In the genomic region with DNA sequence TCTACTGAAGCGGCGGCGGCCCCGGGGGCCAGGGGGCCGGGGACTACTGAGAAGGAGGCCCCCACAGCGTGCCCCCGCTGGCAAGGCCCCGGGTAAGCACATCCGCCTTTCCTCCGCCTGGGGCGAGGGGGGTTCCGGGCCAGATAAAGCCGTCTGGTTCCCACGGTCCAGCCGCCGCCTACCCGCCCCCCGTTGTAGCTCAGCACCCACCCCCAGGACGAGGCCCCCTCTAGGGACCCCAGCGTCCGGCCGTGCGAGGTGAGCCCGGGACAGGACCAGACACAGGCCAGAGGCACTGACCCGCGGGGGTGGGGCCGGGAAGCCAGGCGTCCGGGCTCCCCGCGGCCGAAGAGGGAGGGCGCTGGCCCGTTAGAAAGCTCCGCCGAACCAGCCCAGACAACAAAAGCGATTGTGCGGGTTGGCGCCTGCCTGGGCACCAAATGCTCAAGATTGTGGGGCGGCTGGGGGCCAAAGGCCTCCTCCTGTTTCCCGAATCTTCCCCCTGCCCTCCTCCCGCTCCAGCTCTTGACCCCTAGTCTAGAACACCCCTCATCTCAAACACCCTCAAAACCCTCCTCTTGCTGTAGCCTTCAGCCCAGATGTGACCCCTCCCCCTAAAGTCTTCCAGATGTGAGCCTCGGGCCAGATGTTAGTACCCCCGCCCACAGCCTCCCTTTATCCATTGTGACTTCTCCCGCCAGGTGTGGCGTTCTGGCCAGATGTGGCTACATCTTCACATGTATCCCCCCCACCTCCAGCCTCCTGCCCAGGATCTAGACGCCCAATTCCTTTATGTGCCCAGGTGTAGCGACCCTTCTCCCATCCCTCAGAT, we compare ENCODE assay signal across 1 cellular context.
A peak's percentile ranks its signal among the peaks of the same experiment; 100 is the strongest.
TF ChIP-seq lines count a peak whose summit lies in the region.

No MANE protein-coding gene starts in this region.

TF ChIP-seq in HEK293, 187 proteins besides CTCF, POLR2A, EP300 and RAD21 (continued from another document and continues in another):
- TF ChIP-seq, protein P1, sequence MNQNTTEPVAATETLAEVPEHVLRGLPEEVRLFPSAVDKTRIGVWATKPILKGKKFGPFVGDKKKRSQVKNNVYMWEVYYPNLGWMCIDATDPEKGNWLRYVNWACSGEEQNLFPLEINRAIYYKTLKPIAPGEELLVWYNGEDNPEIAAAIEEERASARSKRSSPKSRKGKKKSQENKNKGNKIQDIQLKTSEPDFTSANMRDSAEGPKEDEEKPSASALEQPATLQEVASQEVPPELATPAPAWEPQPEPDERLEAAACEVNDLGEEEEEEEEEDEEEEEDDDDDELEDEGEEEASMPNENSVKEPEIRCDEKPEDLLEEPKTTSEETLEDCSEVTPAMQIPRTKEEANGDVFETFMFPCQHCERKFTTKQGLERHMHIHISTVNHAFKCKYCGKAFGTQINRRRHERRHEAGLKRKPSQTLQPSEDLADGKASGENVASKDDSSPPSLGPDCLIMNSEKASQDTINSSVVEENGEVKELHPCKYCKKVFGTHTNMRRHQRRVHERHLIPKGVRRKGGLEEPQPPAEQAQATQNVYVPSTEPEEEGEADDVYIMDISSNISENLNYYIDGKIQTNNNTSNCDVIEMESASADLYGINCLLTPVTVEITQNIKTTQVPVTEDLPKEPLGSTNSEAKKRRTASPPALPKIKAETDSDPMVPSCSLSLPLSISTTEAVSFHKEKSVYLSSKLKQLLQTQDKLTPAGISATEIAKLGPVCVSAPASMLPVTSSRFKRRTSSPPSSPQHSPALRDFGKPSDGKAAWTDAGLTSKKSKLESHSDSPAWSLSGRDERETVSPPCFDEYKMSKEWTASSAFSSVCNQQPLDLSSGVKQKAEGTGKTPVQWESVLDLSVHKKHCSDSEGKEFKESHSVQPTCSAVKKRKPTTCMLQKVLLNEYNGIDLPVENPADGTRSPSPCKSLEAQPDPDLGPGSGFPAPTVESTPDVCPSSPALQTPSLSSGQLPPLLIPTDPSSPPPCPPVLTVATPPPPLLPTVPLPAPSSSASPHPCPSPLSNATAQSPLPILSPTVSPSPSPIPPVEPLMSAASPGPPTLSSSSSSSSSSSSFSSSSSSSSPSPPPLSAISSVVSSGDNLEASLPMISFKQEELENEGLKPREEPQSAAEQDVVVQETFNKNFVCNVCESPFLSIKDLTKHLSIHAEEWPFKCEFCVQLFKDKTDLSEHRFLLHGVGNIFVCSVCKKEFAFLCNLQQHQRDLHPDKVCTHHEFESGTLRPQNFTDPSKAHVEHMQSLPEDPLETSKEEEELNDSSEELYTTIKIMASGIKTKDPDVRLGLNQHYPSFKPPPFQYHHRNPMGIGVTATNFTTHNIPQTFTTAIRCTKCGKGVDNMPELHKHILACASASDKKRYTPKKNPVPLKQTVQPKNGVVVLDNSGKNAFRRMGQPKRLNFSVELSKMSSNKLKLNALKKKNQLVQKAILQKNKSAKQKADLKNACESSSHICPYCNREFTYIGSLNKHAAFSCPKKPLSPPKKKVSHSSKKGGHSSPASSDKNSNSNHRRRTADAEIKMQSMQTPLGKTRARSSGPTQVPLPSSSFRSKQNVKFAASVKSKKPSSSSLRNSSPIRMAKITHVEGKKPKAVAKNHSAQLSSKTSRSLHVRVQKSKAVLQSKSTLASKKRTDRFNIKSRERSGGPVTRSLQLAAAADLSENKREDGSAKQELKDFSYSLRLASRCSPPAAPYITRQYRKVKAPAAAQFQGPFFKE (tag by site-specific recombination; IDR thresholded peaks at IDR 0.05; ENCODE audit: borderline replicate concordance), result no peak
- TF ChIP-seq TRIM28 (IDR thresholded peaks at IDR 0.05; ENCODE audit: borderline replicate concordance, low read length) (no peak), OVOL3 (tag by site-specific recombination; IDR thresholded peaks at IDR 0.05) (no peak), ZEB2 (tag by site-specific recombination; IDR thresholded peaks at IDR 0.05) (peak; percentile 87; the same call in 1 of the 2 replicates), ZNF560 (tag by site-specific recombination; IDR thresholded peaks at IDR 0.05; ENCODE audit: borderline replicate concordance) (no peak), ZNF707 (tag by site-specific recombination; IDR thresholded peaks at IDR 0.05) (no peak), SALL2 (tag by site-specific recombination; IDR thresholded peaks at IDR 0.05; ENCODE audit: borderline replicate concordance) (no peak), ZNF335 (tag by site-specific recombination; conservative IDR thresholded peaks at IDR 0.05) (no peak), ZNF433 (tag by site-specific recombination; IDR thresholded peaks at IDR 0.05; ENCODE audit: low read depth) (no peak), ZNF701 (tag by site-specific recombination; IDR thresholded peaks at IDR 0.05) (no peak), TCF7L2 (IDR thresholded peaks at IDR 0.05; ENCODE audit: borderline replicate concordance, low read depth, low read length) (no peak), BCL11B (tag by site-specific recombination; IDR thresholded peaks at IDR 0.05; ENCODE audit: low read depth) (peak; percentile 38; the same call in 1 of the 2 replicates), ZNF391 (tag by site-specific recombination; IDR thresholded peaks at IDR 0.05; ENCODE audit: borderline replicate concordance, low read depth) (no peak), ZNF394 (tag by site-specific recombination; IDR thresholded peaks at IDR 0.05; ENCODE audit: borderline replicate concordance) (no peak), ZSCAN23 (tag by site-specific recombination; IDR thresholded peaks at IDR 0.05) (no peak), ZNF140 (tag by site-specific recombination; IDR thresholded peaks at IDR 0.05) (no peak), ZNF350 (tag by site-specific recombination; IDR thresholded peaks at IDR 0.05) (no peak), ZNF121 (tag by site-specific recombination; IDR thresholded peaks at IDR 0.05) (no peak), SP2 (tag by site-specific recombination; IDR thresholded peaks at IDR 0.05) (0 out of 2 replicates have a peak, but pooled peaks have one; percentile 0), PRDM1 (tag by site-specific recombination; IDR thresholded peaks at IDR 0.05) (no peak), ZNF571 (tag by site-specific recombination; IDR thresholded peaks at IDR 0.05) (no peak), ZNF548 (tag by site-specific recombination; IDR thresholded peaks at IDR 0.05) (0 out of 2 replicates have a peak, but pooled peaks have one; percentile 13), GLIS1 (tag by site-specific recombination; IDR thresholded peaks at IDR 0.05) (no peak; the same call in 1 of the 2 replicates), ZNF138 (tag by site-specific recombination; IDR thresholded peaks at IDR 0.05; ENCODE audit: borderline replicate concordance) (no peak), ZNF324 (tag by site-specific recombination; IDR thresholded peaks at IDR 0.05) (peak; percentile 5; the same call in 1 of the 2 replicates), ZNF785 (tag by site-specific recombination; IDR thresholded peaks at IDR 0.05) (peak; percentile 72; the same call in 1 of the 2 replicates), ZNF768 (tag by site-specific recombination; IDR thresholded peaks at IDR 0.05) (no peak), ZNF558 (tag by site-specific recombination; IDR thresholded peaks at IDR 0.05) (no peak)
- TF ChIP-seq, protein P2, sequence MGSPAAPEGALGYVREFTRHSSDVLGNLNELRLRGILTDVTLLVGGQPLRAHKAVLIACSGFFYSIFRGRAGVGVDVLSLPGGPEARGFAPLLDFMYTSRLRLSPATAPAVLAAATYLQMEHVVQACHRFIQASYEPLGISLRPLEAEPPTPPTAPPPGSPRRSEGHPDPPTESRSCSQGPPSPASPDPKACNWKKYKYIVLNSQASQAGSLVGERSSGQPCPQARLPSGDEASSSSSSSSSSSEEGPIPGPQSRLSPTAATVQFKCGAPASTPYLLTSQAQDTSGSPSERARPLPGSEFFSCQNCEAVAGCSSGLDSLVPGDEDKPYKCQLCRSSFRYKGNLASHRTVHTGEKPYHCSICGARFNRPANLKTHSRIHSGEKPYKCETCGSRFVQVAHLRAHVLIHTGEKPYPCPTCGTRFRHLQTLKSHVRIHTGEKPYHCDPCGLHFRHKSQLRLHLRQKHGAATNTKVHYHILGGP (tag by site-specific recombination; IDR thresholded peaks at IDR 0.05), result no peak
- TF ChIP-seq, protein P3, sequence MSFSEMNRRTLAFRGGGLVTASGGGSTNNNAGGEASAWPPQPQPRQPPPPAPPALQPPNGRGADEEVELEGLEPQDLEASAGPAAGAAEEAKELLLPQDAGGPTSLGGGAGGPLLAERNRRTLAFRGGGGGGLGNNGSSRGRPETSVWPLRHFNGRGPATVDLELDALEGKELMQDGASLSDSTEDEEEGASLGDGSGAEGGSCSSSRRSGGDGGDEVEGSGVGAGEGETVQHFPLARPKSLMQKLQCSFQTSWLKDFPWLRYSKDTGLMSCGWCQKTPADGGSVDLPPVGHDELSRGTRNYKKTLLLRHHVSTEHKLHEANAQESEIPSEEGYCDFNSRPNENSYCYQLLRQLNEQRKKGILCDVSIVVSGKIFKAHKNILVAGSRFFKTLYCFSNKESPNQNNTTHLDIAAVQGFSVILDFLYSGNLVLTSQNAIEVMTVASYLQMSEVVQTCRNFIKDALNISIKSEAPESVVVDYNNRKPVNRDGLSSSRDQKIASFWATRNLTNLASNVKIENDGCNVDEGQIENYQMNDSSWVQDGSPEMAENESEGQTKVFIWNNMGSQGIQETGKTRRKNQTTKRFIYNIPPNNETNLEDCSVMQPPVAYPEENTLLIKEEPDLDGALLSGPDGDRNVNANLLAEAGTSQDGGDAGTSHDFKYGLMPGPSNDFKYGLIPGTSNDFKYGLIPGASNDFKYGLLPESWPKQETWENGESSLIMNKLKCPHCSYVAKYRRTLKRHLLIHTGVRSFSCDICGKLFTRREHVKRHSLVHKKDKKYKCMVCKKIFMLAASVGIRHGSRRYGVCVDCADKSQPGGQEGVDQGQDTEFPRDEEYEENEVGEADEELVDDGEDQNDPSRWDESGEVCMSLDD (tag by site-specific recombination; IDR thresholded peaks at IDR 0.05), result peak; percentile 62
- TF ChIP-seq, protein P4, sequence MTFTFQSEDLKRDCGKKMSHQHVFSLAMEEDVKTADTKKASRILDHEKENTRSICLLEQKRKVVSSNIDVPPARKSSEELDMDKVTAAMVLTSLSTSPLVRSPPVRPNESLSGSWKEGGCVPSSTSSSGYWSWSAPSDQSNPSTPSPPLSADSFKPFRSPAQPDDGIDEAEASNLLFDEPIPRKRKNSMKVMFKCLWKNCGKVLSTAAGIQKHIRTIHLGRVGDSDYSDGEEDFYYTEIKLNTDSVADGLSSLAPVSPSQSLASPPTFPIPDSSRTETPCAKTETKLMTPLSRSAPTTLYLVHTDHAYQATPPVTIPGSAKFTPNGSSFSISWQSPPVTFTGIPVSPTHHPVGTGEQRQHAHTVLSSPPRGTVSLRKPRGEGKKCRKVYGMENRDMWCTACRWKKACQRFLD (tag by site-specific recombination; IDR thresholded peaks at IDR 0.05), result no peak
- TF ChIP-seq, protein P5, sequence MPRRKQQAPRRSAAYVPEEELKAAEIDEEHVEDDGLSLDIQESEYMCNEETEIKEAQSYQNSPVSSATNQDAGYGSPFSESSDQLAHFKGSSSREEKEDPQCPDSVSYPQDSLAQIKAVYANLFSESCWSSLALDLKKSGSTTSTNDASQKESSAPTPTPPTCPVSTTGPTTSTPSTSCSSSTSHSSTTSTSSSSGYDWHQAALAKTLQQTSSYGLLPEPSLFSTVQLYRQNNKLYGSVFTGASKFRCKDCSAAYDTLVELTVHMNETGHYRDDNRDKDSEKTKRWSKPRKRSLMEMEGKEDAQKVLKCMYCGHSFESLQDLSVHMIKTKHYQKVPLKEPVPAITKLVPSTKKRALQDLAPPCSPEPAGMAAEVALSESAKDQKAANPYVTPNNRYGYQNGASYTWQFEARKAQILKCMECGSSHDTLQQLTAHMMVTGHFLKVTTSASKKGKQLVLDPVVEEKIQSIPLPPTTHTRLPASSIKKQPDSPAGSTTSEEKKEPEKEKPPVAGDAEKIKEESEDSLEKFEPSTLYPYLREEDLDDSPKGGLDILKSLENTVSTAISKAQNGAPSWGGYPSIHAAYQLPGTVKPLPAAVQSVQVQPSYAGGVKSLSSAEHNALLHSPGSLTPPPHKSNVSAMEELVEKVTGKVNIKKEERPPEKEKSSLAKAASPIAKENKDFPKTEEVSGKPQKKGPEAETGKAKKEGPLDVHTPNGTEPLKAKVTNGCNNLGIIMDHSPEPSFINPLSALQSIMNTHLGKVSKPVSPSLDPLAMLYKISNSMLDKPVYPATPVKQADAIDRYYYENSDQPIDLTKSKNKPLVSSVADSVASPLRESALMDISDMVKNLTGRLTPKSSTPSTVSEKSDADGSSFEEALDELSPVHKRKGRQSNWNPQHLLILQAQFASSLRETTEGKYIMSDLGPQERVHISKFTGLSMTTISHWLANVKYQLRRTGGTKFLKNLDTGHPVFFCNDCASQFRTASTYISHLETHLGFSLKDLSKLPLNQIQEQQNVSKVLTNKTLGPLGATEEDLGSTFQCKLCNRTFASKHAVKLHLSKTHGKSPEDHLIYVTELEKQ (tag by site-specific recombination; IDR thresholded peaks at IDR 0.05; ENCODE audit: borderline replicate concordance), result peak; percentile 26; the same call in 1 of the 2 replicates
- TF ChIP-seq, protein P6, sequence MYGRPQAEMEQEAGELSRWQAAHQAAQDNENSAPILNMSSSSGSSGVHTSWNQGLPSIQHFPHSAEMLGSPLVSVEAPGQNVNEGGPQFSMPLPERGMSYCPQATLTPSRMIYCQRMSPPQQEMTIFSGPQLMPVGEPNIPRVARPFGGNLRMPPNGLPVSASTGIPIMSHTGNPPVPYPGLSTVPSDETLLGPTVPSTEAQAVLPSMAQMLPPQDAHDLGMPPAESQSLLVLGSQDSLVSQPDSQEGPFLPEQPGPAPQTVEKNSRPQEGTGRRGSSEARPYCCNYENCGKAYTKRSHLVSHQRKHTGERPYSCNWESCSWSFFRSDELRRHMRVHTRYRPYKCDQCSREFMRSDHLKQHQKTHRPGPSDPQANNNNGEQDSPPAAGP (tag by site-specific recombination; IDR thresholded peaks at IDR 0.05), result 0 out of 2 replicates have a peak, but pooled peaks have one; percentile 36
- TF ChIP-seq, protein P7, sequence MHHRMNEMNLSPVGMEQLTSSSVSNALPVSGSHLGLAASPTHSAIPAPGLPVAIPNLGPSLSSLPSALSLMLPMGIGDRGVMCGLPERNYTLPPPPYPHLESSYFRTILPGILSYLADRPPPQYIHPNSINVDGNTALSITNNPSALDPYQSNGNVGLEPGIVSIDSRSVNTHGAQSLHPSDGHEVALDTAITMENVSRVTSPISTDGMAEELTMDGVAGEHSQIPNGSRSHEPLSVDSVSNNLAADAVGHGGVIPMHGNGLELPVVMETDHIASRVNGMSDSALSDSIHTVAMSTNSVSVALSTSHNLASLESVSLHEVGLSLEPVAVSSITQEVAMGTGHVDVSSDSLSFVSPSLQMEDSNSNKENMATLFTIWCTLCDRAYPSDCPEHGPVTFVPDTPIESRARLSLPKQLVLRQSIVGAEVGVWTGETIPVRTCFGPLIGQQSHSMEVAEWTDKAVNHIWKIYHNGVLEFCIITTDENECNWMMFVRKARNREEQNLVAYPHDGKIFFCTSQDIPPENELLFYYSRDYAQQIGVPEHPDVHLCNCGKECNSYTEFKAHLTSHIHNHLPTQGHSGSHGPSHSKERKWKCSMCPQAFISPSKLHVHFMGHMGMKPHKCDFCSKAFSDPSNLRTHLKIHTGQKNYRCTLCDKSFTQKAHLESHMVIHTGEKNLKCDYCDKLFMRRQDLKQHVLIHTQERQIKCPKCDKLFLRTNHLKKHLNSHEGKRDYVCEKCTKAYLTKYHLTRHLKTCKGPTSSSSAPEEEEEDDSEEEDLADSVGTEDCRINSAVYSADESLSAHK (tag by site-specific recombination; IDR thresholded peaks at IDR 0.05), result peak; percentile 11; the same call in 1 of the 2 replicates
